ENCODE assay signal across 1 cellular context in the genomic region with DNA sequence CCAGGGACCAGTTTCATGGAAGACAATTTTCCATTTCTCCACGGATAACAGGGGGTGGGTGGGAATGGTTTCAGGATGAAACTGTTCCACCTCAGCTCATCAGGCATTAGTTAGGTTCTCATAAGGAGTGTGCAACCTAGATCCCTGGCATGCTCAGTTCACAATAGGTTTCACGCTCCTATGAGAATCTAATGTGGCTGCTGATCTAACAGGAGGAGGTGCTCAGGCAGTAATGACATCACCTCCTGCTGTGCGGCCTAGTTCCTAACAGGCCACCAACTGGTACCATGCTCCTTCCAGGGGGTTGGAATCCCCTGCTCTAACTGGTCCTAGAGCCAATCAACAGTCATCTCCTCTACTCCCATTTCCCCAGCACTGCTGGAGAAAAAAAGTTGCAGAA.
TF ChIP-seq lines count a peak whose summit lies in the region.

No MANE protein-coding gene starts in this region.

TF ChIP-seq in GM23338, 12 proteins besides CTCF, POLR2A, EP300 and RAD21:
- TF ChIP-seq, protein P1, sequence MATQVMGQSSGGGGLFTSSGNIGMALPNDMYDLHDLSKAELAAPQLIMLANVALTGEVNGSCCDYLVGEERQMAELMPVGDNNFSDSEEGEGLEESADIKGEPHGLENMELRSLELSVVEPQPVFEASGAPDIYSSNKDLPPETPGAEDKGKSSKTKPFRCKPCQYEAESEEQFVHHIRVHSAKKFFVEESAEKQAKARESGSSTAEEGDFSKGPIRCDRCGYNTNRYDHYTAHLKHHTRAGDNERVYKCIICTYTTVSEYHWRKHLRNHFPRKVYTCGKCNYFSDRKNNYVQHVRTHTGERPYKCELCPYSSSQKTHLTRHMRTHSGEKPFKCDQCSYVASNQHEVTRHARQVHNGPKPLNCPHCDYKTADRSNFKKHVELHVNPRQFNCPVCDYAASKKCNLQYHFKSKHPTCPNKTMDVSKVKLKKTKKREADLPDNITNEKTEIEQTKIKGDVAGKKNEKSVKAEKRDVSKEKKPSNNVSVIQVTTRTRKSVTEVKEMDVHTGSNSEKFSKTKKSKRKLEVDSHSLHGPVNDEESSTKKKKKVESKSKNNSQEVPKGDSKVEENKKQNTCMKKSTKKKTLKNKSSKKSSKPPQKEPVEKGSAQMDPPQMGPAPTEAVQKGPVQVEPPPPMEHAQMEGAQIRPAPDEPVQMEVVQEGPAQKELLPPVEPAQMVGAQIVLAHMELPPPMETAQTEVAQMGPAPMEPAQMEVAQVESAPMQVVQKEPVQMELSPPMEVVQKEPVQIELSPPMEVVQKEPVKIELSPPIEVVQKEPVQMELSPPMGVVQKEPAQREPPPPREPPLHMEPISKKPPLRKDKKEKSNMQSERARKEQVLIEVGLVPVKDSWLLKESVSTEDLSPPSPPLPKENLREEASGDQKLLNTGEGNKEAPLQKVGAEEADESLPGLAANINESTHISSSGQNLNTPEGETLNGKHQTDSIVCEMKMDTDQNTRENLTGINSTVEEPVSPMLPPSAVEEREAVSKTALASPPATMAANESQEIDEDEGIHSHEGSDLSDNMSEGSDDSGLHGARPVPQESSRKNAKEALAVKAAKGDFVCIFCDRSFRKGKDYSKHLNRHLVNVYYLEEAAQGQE (IDR thresholded peaks at IDR 0.05; ENCODE audit: unreplicated experiment): no peak
- no peak for TF ChIP-seq ZNF114 (CRISPR knock-in tag; IDR thresholded peaks at IDR 0.05)
- TF ChIP-seq, protein P2, sequence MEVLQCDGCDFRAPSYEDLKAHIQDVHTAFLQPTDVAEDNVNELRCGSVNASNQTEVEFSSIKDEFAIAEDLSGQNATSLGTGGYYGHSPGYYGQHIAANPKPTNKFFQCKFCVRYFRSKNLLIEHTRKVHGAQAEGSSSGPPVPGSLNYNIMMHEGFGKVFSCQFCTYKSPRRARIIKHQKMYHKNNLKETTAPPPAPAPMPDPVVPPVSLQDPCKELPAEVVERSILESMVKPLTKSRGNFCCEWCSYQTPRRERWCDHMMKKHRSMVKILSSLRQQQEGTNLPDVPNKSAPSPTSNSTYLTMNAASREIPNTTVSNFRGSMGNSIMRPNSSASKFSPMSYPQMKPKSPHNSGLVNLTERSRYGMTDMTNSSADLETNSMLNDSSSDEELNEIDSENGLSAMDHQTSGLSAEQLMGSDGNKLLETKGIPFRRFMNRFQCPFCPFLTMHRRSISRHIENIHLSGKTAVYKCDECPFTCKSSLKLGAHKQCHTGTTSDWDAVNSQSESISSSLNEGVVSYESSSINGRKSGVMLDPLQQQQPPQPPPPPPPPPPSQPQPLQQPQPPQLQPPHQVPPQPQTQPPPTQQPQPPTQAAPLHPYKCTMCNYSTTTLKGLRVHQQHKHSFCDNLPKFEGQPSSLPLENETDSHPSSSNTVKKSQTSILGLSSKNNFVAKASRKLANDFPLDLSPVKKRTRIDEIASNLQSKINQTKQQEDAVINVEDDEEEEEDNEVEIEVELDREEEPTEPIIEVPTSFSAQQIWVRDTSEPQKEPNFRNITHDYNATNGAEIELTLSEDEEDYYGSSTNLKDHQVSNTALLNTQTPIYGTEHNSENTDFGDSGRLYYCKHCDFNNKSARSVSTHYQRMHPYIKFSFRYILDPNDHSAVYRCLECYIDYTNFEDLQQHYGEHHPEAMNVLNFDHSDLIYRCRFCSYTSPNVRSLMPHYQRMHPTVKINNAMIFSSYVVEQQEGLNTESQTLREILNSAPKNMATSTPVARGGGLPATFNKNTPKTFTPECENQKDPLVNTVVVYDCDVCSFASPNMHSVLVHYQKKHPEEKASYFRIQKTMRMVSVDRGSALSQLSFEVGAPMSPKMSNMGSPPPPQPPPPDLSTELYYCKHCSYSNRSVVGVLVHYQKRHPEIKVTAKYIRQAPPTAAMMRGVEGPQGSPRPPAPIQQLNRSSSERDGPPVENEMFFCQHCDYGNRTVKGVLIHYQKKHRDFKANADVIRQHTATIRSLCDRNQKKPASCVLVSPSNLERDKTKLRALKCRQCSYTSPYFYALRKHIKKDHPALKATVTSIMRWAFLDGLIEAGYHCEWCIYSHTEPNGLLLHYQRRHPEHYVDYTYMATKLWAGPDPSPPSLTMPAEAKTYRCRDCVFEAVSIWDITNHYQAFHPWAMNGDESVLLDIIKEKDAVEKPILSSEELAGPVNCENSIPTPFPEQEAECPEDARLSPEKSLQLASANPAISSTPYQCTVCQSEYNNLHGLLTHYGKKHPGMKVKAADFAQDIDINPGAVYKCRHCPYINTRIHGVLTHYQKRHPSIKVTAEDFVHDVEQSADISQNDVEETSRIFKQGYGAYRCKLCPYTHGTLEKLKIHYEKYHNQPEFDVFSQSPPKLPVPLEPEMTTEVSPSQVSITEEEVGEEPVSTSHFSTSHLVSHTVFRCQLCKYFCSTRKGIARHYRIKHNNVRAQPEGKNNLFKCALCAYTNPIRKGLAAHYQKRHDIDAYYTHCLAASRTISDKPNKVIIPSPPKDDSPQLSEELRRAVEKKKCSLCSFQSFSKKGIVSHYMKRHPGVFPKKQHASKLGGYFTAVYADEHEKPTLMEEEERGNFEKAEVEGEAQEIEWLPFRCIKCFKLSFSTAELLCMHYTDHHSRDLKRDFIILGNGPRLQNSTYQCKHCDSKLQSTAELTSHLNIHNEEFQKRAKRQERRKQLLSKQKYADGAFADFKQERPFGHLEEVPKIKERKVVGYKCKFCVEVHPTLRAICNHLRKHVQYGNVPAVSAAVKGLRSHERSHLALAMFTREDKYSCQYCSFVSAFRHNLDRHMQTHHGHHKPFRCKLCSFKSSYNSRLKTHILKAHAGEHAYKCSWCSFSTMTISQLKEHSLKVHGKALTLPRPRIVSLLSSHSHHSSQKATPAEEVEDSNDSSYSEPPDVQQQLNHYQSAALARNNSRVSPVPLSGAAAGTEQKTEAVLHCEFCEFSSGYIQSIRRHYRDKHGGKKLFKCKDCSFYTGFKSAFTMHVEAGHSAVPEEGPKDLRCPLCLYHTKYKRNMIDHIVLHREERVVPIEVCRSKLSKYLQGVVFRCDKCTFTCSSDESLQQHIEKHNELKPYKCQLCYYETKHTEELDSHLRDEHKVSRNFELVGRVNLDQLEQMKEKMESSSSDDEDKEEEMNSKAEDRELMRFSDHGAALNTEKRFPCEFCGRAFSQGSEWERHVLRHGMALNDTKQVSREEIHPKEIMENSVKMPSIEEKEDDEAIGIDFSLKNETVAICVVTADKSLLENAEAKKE (CRISPR knock-in tag; IDR thresholded peaks at IDR 0.05): no peak
- no peak for TF ChIP-seq POLR2AphosphoS5 (IDR thresholded peaks at IDR 0.05; ENCODE audit: low read depth)
- TF ChIP-seq NANOG (IDR thresholded peaks at IDR 0.05; ENCODE audit: borderline replicate concordance): no peak
- TF ChIP-seq CREB1 (CRISPR knock-in tag; IDR thresholded peaks at IDR 0.05; ENCODE audit: low read depth): no peak
- no peak for TF ChIP-seq ZNF331 (CRISPR knock-in tag; IDR thresholded peaks at IDR 0.05; ENCODE audit: low read depth)
- TF ChIP-seq, protein P3, sequence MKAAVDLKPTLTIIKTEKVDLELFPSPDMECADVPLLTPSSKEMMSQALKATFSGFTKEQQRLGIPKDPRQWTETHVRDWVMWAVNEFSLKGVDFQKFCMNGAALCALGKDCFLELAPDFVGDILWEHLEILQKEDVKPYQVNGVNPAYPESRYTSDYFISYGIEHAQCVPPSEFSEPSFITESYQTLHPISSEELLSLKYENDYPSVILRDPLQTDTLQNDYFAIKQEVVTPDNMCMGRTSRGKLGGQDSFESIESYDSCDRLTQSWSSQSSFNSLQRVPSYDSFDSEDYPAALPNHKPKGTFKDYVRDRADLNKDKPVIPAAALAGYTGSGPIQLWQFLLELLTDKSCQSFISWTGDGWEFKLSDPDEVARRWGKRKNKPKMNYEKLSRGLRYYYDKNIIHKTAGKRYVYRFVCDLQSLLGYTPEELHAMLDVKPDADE (IDR thresholded peaks at IDR 0.05): no peak
- TF ChIP-seq EZH2phosphoT487 (IDR thresholded peaks at IDR 0.05; ENCODE audit: unreplicated experiment): no peak
- TF ChIP-seq EZH2 (IDR thresholded peaks at IDR 0.05; ENCODE audit: low read depth, unreplicated experiment): no peak
- no peak for TF ChIP-seq STAT1 (IDR thresholded peaks at IDR 0.05; ENCODE audit: unreplicated experiment)
- TF ChIP-seq JUNB (IDR thresholded peaks at IDR 0.05; ENCODE audit: unreplicated experiment): no peak
